ENCODE assay signal across 8 cellular contexts in the genomic region with DNA sequence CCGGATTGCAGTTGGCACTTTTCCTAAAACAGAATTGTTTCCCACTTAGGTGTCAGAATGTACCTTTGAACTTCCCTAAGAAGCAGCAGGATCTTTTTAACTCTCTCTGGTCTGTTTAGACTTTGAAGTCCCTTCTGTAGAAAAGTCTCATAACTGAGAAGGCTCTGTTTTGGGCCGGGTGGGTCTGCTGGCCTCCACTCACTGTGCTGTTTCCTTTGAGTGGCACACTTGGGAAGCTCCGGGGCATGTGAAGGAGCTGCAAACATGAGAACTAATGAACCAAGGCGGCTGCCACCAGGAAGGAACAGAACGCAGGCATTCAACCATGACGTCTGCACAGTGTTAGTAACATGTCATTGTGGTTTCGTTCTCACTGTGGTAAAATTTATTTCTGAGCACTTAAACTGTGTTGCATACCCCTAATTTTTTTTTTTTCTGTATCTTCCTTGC.
DNase-seq lines count a peak whose midpoint lies in the region; ATAC-seq and TF ChIP-seq lines count a peak whose summit lies in the region.

No MANE protein-coding gene starts in this region.

- peak; percentile 74 for ATAC-seq in HG03280 (IDR thresholded peaks at IDR 0.05; ENCODE audit: unreplicated experiment)

- TF ChIP-seq CTCF in GM10266 (IDR thresholded peaks at IDR 0.05; ENCODE audit: control insufficient read depth, insufficient read depth, low read depth, missing control alignments) (no peak), VCaP (conservative IDR thresholded peaks at IDR 0.05) (no peak)

- DNase-seq in GM10266 (ENCODE audit: extremely low spot score) (peak; percentile 50), midbrain (lab: John Stamatoyannopoulos, UW) (no peak), inferior parietal cortex (ENCODE audit: extremely low spot score) (no peak), hepatic stellate cell (ENCODE audit: low spot score) (no peak)
- peak; percentile 88 for DNase-seq in central memory CD4-positive, alpha-beta T cell
- peak; percentile 63 to 68 for DNase-seq in stimulated activated CD4-positive, alpha-beta T cell treated with anti-CD3 and anti-CD28 coated beads, Interleukin-2, amount 100 ng/mL, for 24 hours

- H3K27ac ChIP-seq in VCaP = peak overlapping the region; percentile 54

Comparison
In these comparisons a context has a peak if more than half of its experiments do, and no peak if none do; other contexts are left out.
1. DNase-seq: peak in GM10266 (single experiment), central memory CD4-positive, alpha-beta T cell (single experiment) and stimulated activated CD4-positive, alpha-beta T cell treated with anti-CD3 and anti-CD28 coated beads, Interleukin-2, amount 100 ng/mL, for 24 hours (2 of 2); none in midbrain (single experiment), inferior parietal cortex (single experiment) and hepatic stellate cell (single experiment).